21 cellular contexts compared by ENCODE assay signal in genomic region chrX:66579219-66579618, GRCh38. TPM values are rescaled to one million over a fixed set of nuclear protein-coding genes. Genes with fewer than 3 reads are reported as not detected.
DNase-seq lines count a peak whose midpoint lies in the region; ATAC-seq, FAIRE-seq and TF ChIP-seq lines count a peak whose summit lies in the region.
"Had no signal": no experiment of that assay in that cellular context is flagged by ENCODE, and none has a peak within 500 bp of the region (broad histone marks: within the 10 kb centered on the region; RNA-seq: fewer than 3 reads in every experiment).

No MANE protein-coding gene starts in this region.

- no peak overlapping the region for H3K18ac ChIP-seq in IMR-90 (ENCODE audit: low read depth, low read length)

- no peaks in the 10 kb centered on the region for H3K79me2 ChIP-seq in HepG2 (ENCODE audit: insufficient read depth, low read length)

- BruUV-seq in HepG2 (replicated peaks; lab: Mats Ljungman, UMichigan) (no TSS peak), IMR-90 (replicated peaks; lab: Mats Ljungman, UMichigan) (no TSS peak)

- no peak overlapping the region for H3K27ac ChIP-seq in HepG2 (ENCODE audit: extremely low read length, insufficient read depth, low read length)
- H3K27ac ChIP-seq in right lobe of liver = no peak overlapping the region
- no peak overlapping the region for H3K27ac ChIP-seq in IMR-90 (ENCODE audit: insufficient read depth, low read length)
- H3K27ac ChIP-seq: 22Rv1; BLaER1 treated with 17β-estradiol and CSF1 and Interleukin-3, amounts not matched to agents 10 nM and 100 nM; C4-2B had no signal

- no peaks in the 10 kb centered on the region for H3K79me1 ChIP-seq in IMR-90 (ENCODE audit: low read depth in 1 of 2, low read length in 2 of 2)

- H2AFZ ChIP-seq in HepG2 (ENCODE audit: low read length) (no peak overlapping the region), IMR-90 (replicated peaks; ENCODE audit: low read length, poor library complexity) (no peak overlapping the region)

- H3K9ac ChIP-seq in HepG2 (ENCODE audit: insufficient read depth, low read depth, low read length) (no peak overlapping the region), IMR-90 (ENCODE audit: low read depth, low read length) (no peak overlapping the region)
- H3K9ac ChIP-seq: BLaER1 treated with 17β-estradiol and CSF1 and Interleukin-3, amounts not matched to agents 10 nM and 100 nM had no signal

- H2BK20ac ChIP-seq in IMR-90 (ENCODE audit: low read depth, low read length) = no peak overlapping the region

- TF ChIP-seq CTCF in HepG2 (CRISPR knock-in tag; IDR thresholded peaks at IDR 0.05) = no peak
- no peak for TF ChIP-seq CTCF in right lobe of liver (IDR thresholded peaks at IDR 0.05)
- TF ChIP-seq CTCF in IMR-90 (conservative IDR thresholded peaks at IDR 0.05; ENCODE audit: low read depth, low read length) = no peak

- intact Hi-C loops in HepG2 (cut with micrococcal nuclease; ENCODE audit: unreplicated experiment) = no loop called here
- intact Hi-C loops in right lobe of liver (cut with DNase I) = no loop called here
- intact Hi-C loops in IMR-90 (cut with micrococcal nuclease) = no loop called here

- no peaks in the 10 kb centered on the region for H4K20me1 ChIP-seq in HepG2 (ENCODE audit: insufficient read depth, low read length)
- no peaks in the 10 kb centered on the region for H4K20me1 ChIP-seq in IMR-90 (ENCODE audit: insufficient read depth, low read length)
- H4K20me1 ChIP-seq: BLaER1 treated with 17β-estradiol and CSF1 and Interleukin-3, amounts not matched to agents 10 nM and 100 nM had no signal

- ATAC-seq in HepG2 (no peak), right lobe of liver (no peak), IMR-90 (ENCODE audit: low read depth) (no peak), GM18858 (IDR thresholded peaks at IDR 0.05; ENCODE audit: unreplicated experiment) (no peak)
- ATAC-seq: CD8-positive, alpha-beta T cell had no signal

- in situ Hi-C loops in HepG2 (cut with HindIII; ENCODE audit: extremely low pct_ligation_motif_present, low pct_unique_long_range_greater_than_20kb) = no loop called here
- in situ Hi-C loops in IMR-90 (cut with MboI; ENCODE audit: low sequenced_read_pairs) = no loop called here

- TF ChIP-seq RAD21 in HepG2 (CRISPR knock-in tag; IDR thresholded peaks at IDR 0.05) (no peak), IMR-90 (IDR thresholded peaks at IDR 0.05; ENCODE audit: low read length) (no peak)

- no peak for FAIRE-seq in HepG2 (lab: Jason Lieb, UNC)
- FAIRE-seq in colon (lab: Jason Lieb, UNC) = peak; percentile 96
- FAIRE-seq: D721Med, GM12891, GM18507, GM19239 had no signal

- CTCF ChIA-PET in HepG2 (lab: Yijun Ruan, JAX; ENCODE audit: low intra/inter-chr PET ratio, low total read pairs) (no interaction called here), IMR-90 (lab: Yijun Ruan, JAX) (no interaction called here)

- H3K9me3 ChIP-seq in HepG2 (ENCODE audit: low read length) (no peaks in the 10 kb centered on the region), right lobe of liver (no peaks in the 10 kb centered on the region), IMR-90 (ENCODE audit: control insufficient read depth, insufficient read depth, low read length) (no peaks in the 10 kb centered on the region)
- H3K9me3 ChIP-seq: Caco-2 had no signal

- H3K4me3 ChIP-seq in HepG2 (replicated peaks in 1 of 3; ENCODE audit: insufficient read depth in 1 of 3, low read depth in 2 of 3, low read length in 3 of 3) (no peak overlapping the region), right lobe of liver (no peak overlapping the region), IMR-90 (ENCODE audit: insufficient read depth, low read depth, low read length) (no peak overlapping the region)
- H3K4me3 ChIP-seq: BLaER1 treated with 17β-estradiol and CSF1 and Interleukin-3, amounts not matched to agents 10 nM and 100 nM had no signal

- no peak for DNase-seq in HepG2 (ENCODE audit: low spot score)
- no peak for DNase-seq in right lobe of liver
- no peak for DNase-seq in IMR-90
- DNase-seq in dedifferentiated amniotic fluid mesenchymal stem cell (ENCODE audit: extremely low spot score) = no peak
- DNase-seq in NCI-H524 treated with DMSO at 0.1 percent for 48 hours (lab: John Stamatoyannopoulos, UW) = no peak
- DNase-seq: AML-193; Caco-2; Calu3; CD4-positive, alpha-beta T cell; CD8-positive, alpha-beta T cell; DMS79 treated with DMSO at 0.1 percent for 48 hours; GF-D8 had no signal

- no peak overlapping the region for H2AK9ac ChIP-seq in IMR-90 (replicated peaks; ENCODE audit: low read depth, low read length, poor library complexity)

- H4K5ac ChIP-seq in IMR-90 (ENCODE audit: low read depth, low read length) = no peak overlapping the region

- no peak overlapping the region for H3K56ac ChIP-seq in IMR-90 (ENCODE audit: extremely low read depth, insufficient read depth, low read length)

- H3K14ac ChIP-seq in IMR-90 (replicated peaks; ENCODE audit: low read depth, low read length) = no peak overlapping the region

- TF ChIP-seq EP300 in HepG2 (IDR thresholded peaks at IDR 0.05; ENCODE audit: low read depth in 2 of 2, low read length in 2 of 2) (no peak), HepG2 (CRISPR knock-in tag; IDR thresholded peaks at IDR 0.05; ENCODE audit: borderline replicate concordance) (no peak)

- H3K36me3 ChIP-seq in HepG2 (replicated peaks in 1 of 2; ENCODE audit: control insufficient read depth in 1 of 2, insufficient read depth in 2 of 2, low read length in 2 of 2) (no peaks in the 10 kb centered on the region), right lobe of liver (no peaks in the 10 kb centered on the region), IMR-90 (ENCODE audit: control insufficient read depth, insufficient read depth, low read length) (no peaks in the 10 kb centered on the region)
- H3K36me3 ChIP-seq: BLaER1 treated with 17β-estradiol and CSF1 and Interleukin-3, amounts not matched to agents 10 nM and 100 nM had no signal

- no peaks in the 10 kb centered on the region for H3K9me1 ChIP-seq in IMR-90 (ENCODE audit: insufficient read depth, low read length)

- H4K91ac ChIP-seq in IMR-90 (ENCODE audit: insufficient read depth, low read depth, low read length) = no peak overlapping the region

- POLR2A ChIA-PET in HepG2 (lab: Yijun Ruan, JAX) (no interaction called here), IMR-90 (lab: Charles Lee; ENCODE audit: unreplicated experiment) (no interaction called here)

- H2BK15ac ChIP-seq in IMR-90 (ENCODE audit: low read depth, low read length) = no peak overlapping the region

- H2AK5ac ChIP-seq in IMR-90 (ENCODE audit: low read depth, low read length) = no peak overlapping the region

- no peak overlapping the region for H3K4ac ChIP-seq in IMR-90 (ENCODE audit: low read depth, low read length)

- H3K23ac ChIP-seq in IMR-90 (ENCODE audit: low read depth, low read length) = no peak overlapping the region

- H2BK5ac ChIP-seq in IMR-90 (ENCODE audit: low read depth, low read length, poor library complexity, severe bottlenecking) = no peak overlapping the region

- H3K4me1 ChIP-seq in HepG2 (ENCODE audit: insufficient read depth, low read length) (no peaks in the 10 kb centered on the region), right lobe of liver (no peaks in the 10 kb centered on the region), IMR-90 (ENCODE audit: control insufficient read depth, insufficient read depth, low read length) (no peaks in the 10 kb centered on the region)
- H3K4me1 ChIP-seq: BLaER1 treated with 17β-estradiol and CSF1 and Interleukin-3, amounts not matched to agents 10 nM and 100 nM; Caco-2 had no signal

- no peak overlapping the region for H2BK120ac ChIP-seq in IMR-90 (ENCODE audit: low read depth, low read length)

- no peaks in the 10 kb centered on the region for H3K27me3 ChIP-seq in HepG2 (ENCODE audit: control insufficient read depth in 1 of 2, insufficient read depth in 2 of 2, low read length in 2 of 2)
- H3K27me3 ChIP-seq in right lobe of liver = peaks cover 0 to 4% of the 10 kb centered on the region in 2 donors
- H3K27me3 ChIP-seq in IMR-90 (ENCODE audit: control insufficient read depth, insufficient read depth, low read length) = no peaks in the 10 kb centered on the region

- WGBS in HepG2 (ENCODE audit: low lambda C conversion rate) = 5% methylated on average over 1 of the region's 1 CpG
- WGBS in right lobe of liver (ENCODE audit: insufficient coverage, low coverage, low lambda C conversion rate, missing lambda C conversion rate) = 9% methylated on average over 1 of the region's 1 CpG
- no CpG with 5 or more reads among the region's 1 CpG for WGBS in IMR-90 (ENCODE audit: extremely low coverage in 2 of 2, insufficient read length in 1 of 2), 2 experiments

- dilution Hi-C loops in IMR-90 (cut with HindIII; ENCODE audit: low sequenced_read_pairs, unreplicated experiment) = no loop called here

- TF ChIP-seq POLR2A in HepG2 (IDR thresholded peaks at IDR 0.05; ENCODE audit: insufficient read depth in 1 of 2, low read depth in 2 of 2, low read length in 2 of 2) = no peak
- TF ChIP-seq POLR2A in right lobe of liver (IDR thresholded peaks at IDR 0.05) = no peak
- no peak for TF ChIP-seq POLR2A in IMR-90 (IDR thresholded peaks at IDR 0.05; ENCODE audit: low read depth, low read length)

- H4K8ac ChIP-seq in IMR-90 (ENCODE audit: low read depth in 2 of 2, low read length in 2 of 2) = no peak overlapping the region

- H3K4me2 ChIP-seq in HepG2 (ENCODE audit: low read depth, low read length) (no peak overlapping the region), IMR-90 (ENCODE audit: low read depth, low read length) (no peak overlapping the region)
- H3K4me2 ChIP-seq: BLaER1 treated with 17β-estradiol and CSF1 and Interleukin-3, amounts not matched to agents 10 nM and 100 nM had no signal

RNA-seq across cellular contexts. Expression of gene EDA2R, which starts 59.7 kb away (rescaled TPM):
- 9.3 and 10.0 TPM in 2 replicates for total RNA-seq in HepG2 (2016; rRNA removed; fragmentation: Illumina TruSeq; extraction: Trizol)
- 0.97 and 1.3 TPM in 2 replicates for total RNA-seq in HepG2 (2016; cell fraction: cytosol; rRNA removed; fragmentation: Illumina TruSeq; extraction: Trizol; ENCODE audit: low read depth)
- total RNA-seq in HepG2 (2016; cell fraction: insoluble cytoplasmic fraction; rRNA removed; fragmentation: Illumina TruSeq; extraction: Trizol) = 9.0 and 9.6 TPM in 2 replicates
- 5.4 and 5.8 TPM in 2 replicates for total RNA-seq in HepG2 (2016; cell fraction: membrane; rRNA removed; fragmentation: Illumina TruSeq; extraction: Trizol)
- 14.0 and 15.1 TPM in 2 replicates for total RNA-seq in HepG2 (2016; cell fraction: nucleus; rRNA removed; fragmentation: Illumina TruSeq; extraction: Trizol)
- 10.9 and 12.0 TPM in 2 replicates for polyA plus RNA-seq in HepG2 (2011; rRNA removed)
- polyA plus RNA-seq in HepG2 (2011; cell fraction: cytosol; rRNA removed) = 5.1 and 6.3 TPM in 2 replicates
- 17.1 and 18.2 TPM in 2 replicates for polyA plus RNA-seq in HepG2 (2011; cell fraction: nucleus; rRNA removed)
- 5.0 and 7.0 TPM in 2 replicates for polyA plus RNA-seq in HepG2 (2012)
- 0.89 and 0.92 TPM in 2 replicates for polyA plus RNA-seq in HepG2 (2016; cell fraction: cytosol; fragmentation: Illumina TruSeq; extraction: Trizol; ENCODE audit: low read depth)
- 10.3 and 10.4 TPM in 2 replicates for polyA plus RNA-seq in HepG2 (2016; cell fraction: insoluble cytoplasmic fraction; fragmentation: Illumina TruSeq; extraction: Trizol; ENCODE audit: low read depth)
- polyA plus RNA-seq in HepG2 (2016; cell fraction: membrane; fragmentation: Illumina TruSeq; extraction: Trizol; ENCODE audit: low read depth) = 3.8 and 3.9 TPM in 2 replicates
- 20.2 and 21.1 TPM in 2 replicates for polyA plus RNA-seq in HepG2 (2016; cell fraction: nucleus; fragmentation: Illumina TruSeq; extraction: Trizol; ENCODE audit: insufficient read depth, low read depth)
- polyA minus RNA-seq in HepG2 (2011; rRNA and poly(A)+ RNA removed; ENCODE audit: low replicate concordance) = 0.21 and 19.8 TPM in 2 replicates
- 3.6 and 4.0 TPM in 2 replicates for polyA minus RNA-seq in HepG2 (2011; cell fraction: cytosol; rRNA and poly(A)+ RNA removed)
- 16.2 and 16.4 TPM in 2 replicates for polyA minus RNA-seq in HepG2 (2011; cell fraction: nucleus; rRNA and poly(A)+ RNA removed)
- under 1 TPM in 4 of 6 experiments, not detected in 2; 0.09 to 0.55 (median 0.25) TPM for total RNA-seq in right lobe of liver
- total RNA-seq in IMR-90 (2012; rRNA removed) = 22.8 and 23.8 TPM in 2 replicates
- 12.7 and 14.7 TPM in 2 replicates for polyA plus RNA-seq in IMR-90 (2012; rRNA removed)
- 6.7 and 7.7 TPM in 2 replicates for polyA plus RNA-seq in IMR-90 (2012; cell fraction: cytosol; rRNA removed)
- 21.7 and 53.1 TPM in 2 replicates for polyA plus RNA-seq in IMR-90 (2012; cell fraction: nucleus; rRNA removed; ENCODE audit: low replicate concordance)
- total RNA-seq: Caco-2; Calu3; CD8-positive, alpha-beta T cell had no signal
